ENCODE assay signal across 9 cellular contexts in the genomic region with DNA sequence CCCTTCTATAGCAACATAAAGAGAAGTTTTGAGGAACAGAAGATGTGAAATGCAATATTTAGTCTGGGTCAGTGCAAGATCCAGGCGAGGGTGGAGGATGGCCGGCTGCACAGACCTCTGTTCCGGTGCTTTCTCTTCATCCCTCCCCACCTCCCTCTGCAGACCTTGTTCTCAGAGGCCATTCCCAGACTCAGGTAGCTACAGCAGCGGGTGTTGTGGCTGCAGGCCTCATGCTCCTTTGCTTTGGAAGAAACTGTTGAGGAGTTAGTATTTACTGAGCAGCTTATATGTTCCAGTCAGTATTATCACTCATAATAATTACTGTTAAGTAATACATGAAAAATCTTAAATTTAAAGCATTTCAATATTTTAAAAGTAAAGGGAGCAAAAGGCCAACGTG. TPM values are rescaled to one million over a fixed set of nuclear protein-coding genes. Genes with fewer than 3 reads are reported as not detected.
DNase-seq lines count a peak whose midpoint lies in the region; ATAC-seq and TF ChIP-seq lines count a peak whose summit lies in the region.
"Had no signal": no experiment of that assay in that cellular context is flagged by ENCODE, and none has a peak within 500 bp of the region (broad histone marks: within the 10 kb centered on the region; RNA-seq: fewer than 3 reads in every experiment).

No MANE protein-coding gene starts in this region.

- H3K36me3 ChIP-seq in CD8-positive, alpha-beta T cell (ENCODE audit: insufficient read depth, low read length): peaks cover 18% of the 10 kb centered on the region

- H3K4me3 Mint-ChIP-seq in CD8-positive, alpha-beta T cell: peak overlapping the region; percentile 100
- peak overlapping the region; percentile 98 to 100 (median 99) for H3K4me3 Mint-ChIP-seq in IgD-negative memory B cell
- peak overlapping the region; percentile 99 for H3K4me3 Mint-ChIP-seq in central memory CD8-positive, alpha-beta T cell
- H3K4me3 Mint-ChIP-seq in osteocyte (ENCODE audit: unreplicated experiment): no peak overlapping the region

- peak overlapping the region; percentile 88 for H3K27ac Mint-ChIP-seq in CD8-positive, alpha-beta T cell
- H3K27ac Mint-ChIP-seq in IgD-negative memory B cell (peak overlapping the region in 2 of 3 donors; percentile 4 to 99), osteocyte (ENCODE audit: unreplicated experiment) (peak overlapping the region; percentile 3)
- H3K27ac Mint-ChIP-seq in central memory CD8-positive, alpha-beta T cell (ENCODE audit: low read depth): peak overlapping the region; percentile 100

- ATAC-seq in CD8-positive, alpha-beta T cell: no peak
- ATAC-seq in central memory CD8-positive, alpha-beta T cell (replicated peaks; ENCODE audit: extremely low read depth, poor library complexity, severe bottlenecking): no peak
- no peak for ATAC-seq in GM18498 (IDR thresholded peaks at IDR 0.05; ENCODE audit: unreplicated experiment)
- ATAC-seq in GM21723 (IDR thresholded peaks at IDR 0.05; ENCODE audit: unreplicated experiment): no peak

- peaks cover 59% of the 10 kb centered on the region for H3K36me3 Mint-ChIP-seq in CD8-positive, alpha-beta T cell
- no peaks in the 10 kb centered on the region for H3K36me3 Mint-ChIP-seq in IgD-negative memory B cell
- H3K36me3 Mint-ChIP-seq in central memory CD8-positive, alpha-beta T cell (ENCODE audit: insufficient read depth): peaks cover 31% of the 10 kb centered on the region
- peaks cover 14% of the 10 kb centered on the region for H3K36me3 Mint-ChIP-seq in osteocyte (ENCODE audit: unreplicated experiment)

- peak overlapping the region; percentile 95 for H3K27ac ChIP-seq in CD8-positive, alpha-beta T cell (ENCODE audit: low read depth, low read length)

- H3K9me3 Mint-ChIP-seq in CD8-positive, alpha-beta T cell: no peaks in the 10 kb centered on the region
- H3K9me3 Mint-ChIP-seq in IgD-negative memory B cell (no peaks in the 10 kb centered on the region), osteocyte (ENCODE audit: unreplicated experiment) (no peaks in the 10 kb centered on the region)
- H3K9me3 Mint-ChIP-seq in central memory CD8-positive, alpha-beta T cell: no peaks in the 10 kb centered on the region

- peak overlapping the region; percentile 84 for H3K4me3 ChIP-seq in CD8-positive, alpha-beta T cell (ENCODE audit: low read depth, low read length)

- no peak for DNase-seq in CD8-positive, alpha-beta T cell
- no peak for DNase-seq in central memory CD8-positive, alpha-beta T cell (ENCODE audit: low spot score in 2 of 2)
- DNase-seq in osteocyte (ENCODE audit: extremely low spot score, unreplicated experiment) (no peak), NCI-H82 (lab: John Stamatoyannopoulos, UW) (no peak)
- DNase-seq: NCI-H1694; stimulated activated CD4-positive, alpha-beta T cell treated with anti-CD3 and anti-CD28 coated beads, Interleukin-15, amount 100 ng/mL, for 24 hours had no signal

- CTCF ChIA-PET in CD8-positive, alpha-beta T cell (lab: Charles Lee): interaction anchor here (0.9 to 1.5 kb wide), 2 partner anchors 14 to 15 kb away, joined by 3 to 5 read pairs; no protein-coding TSS in a partner anchor

- H3K27me3 Mint-ChIP-seq in CD8-positive, alpha-beta T cell (ENCODE audit: low read depth): no peaks in the 10 kb centered on the region
- H3K27me3 Mint-ChIP-seq in IgD-negative memory B cell: no peaks in the 10 kb centered on the region
- H3K27me3 Mint-ChIP-seq in central memory CD8-positive, alpha-beta T cell: no peaks in the 10 kb centered on the region
- no peaks in the 10 kb centered on the region for H3K27me3 Mint-ChIP-seq in osteocyte (ENCODE audit: unreplicated experiment)

- H3K4me1 Mint-ChIP-seq in CD8-positive, alpha-beta T cell (ENCODE audit: low read depth): peaks cover 66% of the 10 kb centered on the region
- peaks cover 42 to 53% (median 50%) of the 10 kb centered on the region in 3 donors for H3K4me1 Mint-ChIP-seq in IgD-negative memory B cell
- H3K4me1 Mint-ChIP-seq in central memory CD8-positive, alpha-beta T cell: peaks cover 60% of the 10 kb centered on the region
- H3K4me1 Mint-ChIP-seq in osteocyte (ENCODE audit: unreplicated experiment): peaks cover 31% of the 10 kb centered on the region

- POLR2A ChIA-PET in CD8-positive, alpha-beta T cell (lab: Charles Lee): interaction anchor here (0.9 to 1.2 kb wide), 3 partner anchors 9 to 247 kb away, joined by 3 read pairs; no protein-coding TSS in a partner anchor

- H3K27me3 ChIP-seq in CD8-positive, alpha-beta T cell (ENCODE audit: insufficient read depth, low read length): no peaks in the 10 kb centered on the region

- no peaks in the 10 kb centered on the region for H3K9me3 ChIP-seq in CD8-positive, alpha-beta T cell (ENCODE audit: low read length)

- intact Hi-C loops in CD8-positive, alpha-beta T cell (cut with DNase I, micrococcal nuclease): loop anchor here in 1 of 2 experiments (1.0 to 2.0 kb wide), 3 partner anchors 15 to 91 kb away; partner anchors contain the start of genes BTN2A1 and BTN3A1

- no peak for TF ChIP-seq CTCF in CD8-positive, alpha-beta T cell (IDR thresholded peaks at IDR 0.05)
- no peak for TF ChIP-seq CTCF in osteocyte (IDR thresholded peaks at IDR 0.05)

- peaks cover 46% of the 10 kb centered on the region for H3K4me1 ChIP-seq in CD8-positive, alpha-beta T cell (ENCODE audit: insufficient read depth, low read length)

RNA-seq across cellular contexts. Expression of gene BTN3A3, which starts 1.7 kb away (rescaled TPM):
- 10 to 100 TPM; 44.9 to 51.8 TPM for total RNA-seq in CD8-positive, alpha-beta T cell
- polyA plus RNA-seq in IgD-negative memory B cell: 36.3 TPM
- total RNA-seq in osteocyte: 17.3 and 17.7 TPM in 2 replicates

RNA-seq across cellular contexts. Expression of gene BTN2A1, which starts 15.8 kb away (rescaled TPM):
- total RNA-seq in CD8-positive, alpha-beta T cell: 10 to 100 TPM; 16.4 to 17.3 TPM
- polyA plus RNA-seq in IgD-negative memory B cell: 16.9 TPM
- 27.0 and 27.7 TPM in 2 replicates for total RNA-seq in osteocyte

RNA-seq across cellular contexts. Expression of gene BTN3A1, which starts 39.9 kb away (rescaled TPM):
- 100 to 1,000 TPM in 1 of 2 experiments, 10 to 100 TPM in 1; 97.0 to 104 TPM for total RNA-seq in CD8-positive, alpha-beta T cell
- polyA plus RNA-seq in IgD-negative memory B cell: 38.6 TPM
- 17.1 and 21.1 TPM in 2 replicates for total RNA-seq in osteocyte

RNA-seq across cellular contexts. Expression of gene BTN1A1, which starts 58.1 kb away (rescaled TPM):
- total RNA-seq in CD8-positive, alpha-beta T cell: not detected
- polyA plus RNA-seq in IgD-negative memory B cell: 3.7 TPM
- not detected in 2 replicates for total RNA-seq in osteocyte

RNA-seq across cellular contexts. Expression of gene BTN2A2, which starts 59.1 kb away (rescaled TPM):
- total RNA-seq in CD8-positive, alpha-beta T cell: 10 to 100 TPM; 14.1 to 15.5 TPM
- polyA plus RNA-seq in IgD-negative memory B cell: 33.8 TPM
- total RNA-seq in osteocyte: 27.8 and 32.0 TPM in 2 replicates

Comparison
In these comparisons a context has a peak if more than half of its experiments do, and no peak if none do; other contexts are left out.
1. H3K27ac Mint-ChIP-seq: peak in every context shown above with its lines; median percentile 100 in central memory CD8-positive, alpha-beta T cell; 88 in CD8-positive, alpha-beta T cell; 52 in IgD-negative memory B cell; 3 in osteocyte.